12 cellular contexts compared by ENCODE assay signal in genomic region chr15:41435037-41435786, GRCh38. TPM values are rescaled to one million over a fixed set of nuclear protein-coding genes. Genes with fewer than 3 reads are reported as not detected.
DNase-seq lines count a peak whose midpoint lies in the region; ATAC-seq and TF ChIP-seq lines count a peak whose summit lies in the region.
"Had no signal": no experiment of that assay in that cellular context is flagged by ENCODE, and none has a peak within 500 bp of the region (broad histone marks: within the 10 kb centered on the region; RNA-seq: fewer than 3 reads in every experiment).

No MANE protein-coding gene starts in this region.

- no peak for ATAC-seq in stimulated activated naive B cell treated with anti-CD40 and anti-IgM and Interleukin-4, amounts not matched to agents 10 μg/mL and 1 μg/mL and 100 μg/mL, for 72 hours (replicated peaks)
- ATAC-seq in GM21619 (IDR thresholded peaks at IDR 0.05; ENCODE audit: unreplicated experiment) = no peak

- peak overlapping the region; percentile 22; the same call in 1 of the 2 replicates for H3K27ac ChIP-seq in VCaP
- H3K27ac ChIP-seq: BLaER1 treated with 17β-estradiol and CSF1 and Interleukin-3, amounts not matched to agents 10 nM and 100 nM had no signal

- no peak for DNase-seq in activated T-cell treated with anti-CD3 and anti-CD28 coated beads, Interleukin-2, amount 50 U/mL, for 24 hours
- no peak for DNase-seq in activated T-cell treated with anti-CD3 and anti-CD28 coated beads, Interleukin-2, amount 50 U/mL, for 48 hours
- no peak for DNase-seq in HFFc6
- no peak for DNase-seq in stimulated activated naive B cell treated with anti-CD40 and anti-IgM and Interleukin-4, amounts not matched to agents 10 μg/mL and 1 μg/mL and 100 μg/mL, for 72 hours
- no peak for DNase-seq in HCEC 1CT
- no peak for DNase-seq in progenitor cell of endocrine pancreas (ENCODE audit: low spot score, unreplicated experiment)
- DNase-seq: ACHN; CD4-positive, alpha-beta T cell; DMS79 had no signal

- H3K36me3 Mint-ChIP-seq in activated T-cell treated with anti-CD3 and anti-CD28 coated beads, Interleukin-2, amount 50 U/mL, for 24 hours (ENCODE audit: low read depth) = peaks cover 30% of the 10 kb centered on the region
- H3K36me3 Mint-ChIP-seq in HFFc6 (ENCODE audit: low read depth) (no peaks in the 10 kb centered on the region; the same call in 1 of the 2 replicates), progenitor cell of endocrine pancreas (ENCODE audit: insufficient read depth) (peaks cover 15% of the 10 kb centered on the region)
- peaks cover 4 to 11% of the 10 kb centered on the region in 2 donors for H3K36me3 Mint-ChIP-seq in stimulated activated naive B cell treated with anti-CD40 and anti-IgM and Interleukin-4, amounts not matched to agents 10 μg/mL and 1 μg/mL and 100 μg/mL, for 72 hours

- no peaks in the 10 kb centered on the region for H3K27me3 Mint-ChIP-seq in activated T-cell treated with anti-CD3 and anti-CD28 coated beads, Interleukin-2, amount 50 U/mL, for 24 hours
- no peaks in the 10 kb centered on the region for H3K27me3 Mint-ChIP-seq in HFFc6 (ENCODE audit: insufficient read depth)
- H3K27me3 Mint-ChIP-seq in stimulated activated naive B cell treated with anti-CD40 and anti-IgM and Interleukin-4, amounts not matched to agents 10 μg/mL and 1 μg/mL and 100 μg/mL, for 72 hours = no peaks in the 10 kb centered on the region
- H3K27me3 Mint-ChIP-seq in progenitor cell of endocrine pancreas = no peaks in the 10 kb centered on the region
- H3K27me3 Mint-ChIP-seq: CD4-positive, alpha-beta T cell had no signal

- H3K9me3 Mint-ChIP-seq in activated T-cell treated with anti-CD3 and anti-CD28 coated beads, Interleukin-2, amount 50 U/mL, for 24 hours = no peaks in the 10 kb centered on the region
- H3K9me3 Mint-ChIP-seq in HFFc6 (no peaks in the 10 kb centered on the region), progenitor cell of endocrine pancreas (ENCODE audit: low read depth) (no peaks in the 10 kb centered on the region)
- H3K9me3 Mint-ChIP-seq in stimulated activated naive B cell treated with anti-CD40 and anti-IgM and Interleukin-4, amounts not matched to agents 10 μg/mL and 1 μg/mL and 100 μg/mL, for 72 hours = no peaks in the 10 kb centered on the region
- H3K9me3 Mint-ChIP-seq: CD4-positive, alpha-beta T cell had no signal

- TF ChIP-seq CTCF in HFFc6 (IDR thresholded peaks at IDR 0.05) = no peak
- TF ChIP-seq CTCF in VCaP (conservative IDR thresholded peaks at IDR 0.05) = no peak
- TF ChIP-seq CTCF in progenitor cell of endocrine pancreas (IDR thresholded peaks at IDR 0.05; ENCODE audit: unreplicated experiment) = no peak

- H3K4me1 Mint-ChIP-seq in activated T-cell treated with anti-CD3 and anti-CD28 coated beads, Interleukin-2, amount 50 U/mL, for 24 hours (ENCODE audit: low read depth) = peaks cover 13% of the 10 kb centered on the region
- H3K4me1 Mint-ChIP-seq in HFFc6 (ENCODE audit: low read depth) = peaks cover 29% of the 10 kb centered on the region
- H3K4me1 Mint-ChIP-seq in stimulated activated naive B cell treated with anti-CD40 and anti-IgM and Interleukin-4, amounts not matched to agents 10 μg/mL and 1 μg/mL and 100 μg/mL, for 72 hours = peaks cover 2 to 7% of the 10 kb centered on the region in 2 donors
- no peaks in the 10 kb centered on the region for H3K4me1 Mint-ChIP-seq in progenitor cell of endocrine pancreas (ENCODE audit: low read depth)

- no peak overlapping the region for H3K4me3 Mint-ChIP-seq in activated T-cell treated with anti-CD3 and anti-CD28 coated beads, Interleukin-2, amount 50 U/mL, for 24 hours
- H3K4me3 Mint-ChIP-seq in HFFc6 = no peak overlapping the region
- H3K4me3 Mint-ChIP-seq in stimulated activated naive B cell treated with anti-CD40 and anti-IgM and Interleukin-4, amounts not matched to agents 10 μg/mL and 1 μg/mL and 100 μg/mL, for 72 hours = no peak overlapping the region
- no peak overlapping the region for H3K4me3 Mint-ChIP-seq in progenitor cell of endocrine pancreas (ENCODE audit: low read depth)
- H3K4me3 Mint-ChIP-seq: CD4-positive, alpha-beta T cell had no signal

- peak overlapping the region; percentile 50 for H3K27ac Mint-ChIP-seq in activated T-cell treated with anti-CD3 and anti-CD28 coated beads, Interleukin-2, amount 50 U/mL, for 24 hours
- H3K27ac Mint-ChIP-seq in HFFc6 (0 out of 2 replicates have a peak overlapping the region, but pooled peaks have one; percentile 49), progenitor cell of endocrine pancreas (no peak overlapping the region)
- peak overlapping the region; percentile 37 for H3K27ac Mint-ChIP-seq in stimulated activated naive B cell treated with anti-CD40 and anti-IgM and Interleukin-4, amounts not matched to agents 10 μg/mL and 1 μg/mL and 100 μg/mL, for 72 hours
- H3K27ac Mint-ChIP-seq: CD4-positive, alpha-beta T cell had no signal

RNA-seq across cellular contexts. Expression of gene RTF1, which starts 18.3 kb away (rescaled TPM):
- total RNA-seq in HFFc6 (2021; fragmentation: NEBNext Ultra II Directional; extraction: Animal tissue kit (Norgen Biotek cat#: 25700)) = 10 to 100 TPM; 32.3 to 38.3 (median 35.8) TPM
- 58.7 and 59.1 TPM in 2 replicates for total RNA-seq in progenitor cell of endocrine pancreas

RNA-seq across cellular contexts. Expression of gene NDUFAF1, which starts 32.9 kb away (rescaled TPM):
- total RNA-seq in HFFc6 (2021; fragmentation: NEBNext Ultra II Directional; extraction: Animal tissue kit (Norgen Biotek cat#: 25700)) = 10 to 100 TPM; 21.5 to 27.5 (median 25.5) TPM
- 13.0 and 13.2 TPM in 2 replicates for total RNA-seq in progenitor cell of endocrine pancreas

RNA-seq across cellular contexts. Expression of gene ITPKA, which starts 58.5 kb away (rescaled TPM):
- 1 to 10 TPM; 1.2 to 2.4 (median 2.3) TPM for total RNA-seq in HFFc6 (2021; fragmentation: NEBNext Ultra II Directional; extraction: Animal tissue kit (Norgen Biotek cat#: 25700))
- 0.89 and 1.0 TPM in 2 replicates for total RNA-seq in progenitor cell of endocrine pancreas
- total RNA-seq: CD4-positive, alpha-beta T cell had no signal
